ENCODE assay signal across 1 cellular context in genomic region chr16:83928341-83929055, GRCh38.
A peak's percentile ranks its signal among the peaks of the same experiment; 100 is the strongest.
TF ChIP-seq lines count a peak whose summit lies in the region.

No MANE protein-coding gene starts in this region.

TF ChIP-seq in K562, 482 proteins besides CTCF, POLR2A, EP300 and RAD21:
- TF ChIP-seq CEBPB (tag; IDR thresholded peaks at IDR 0.05) (peak; percentile 71), ZFP1 (CRISPR knock-in tag; IDR thresholded peaks at IDR 0.05) (no peak), CEBPG (CRISPR knock-in tag; IDR thresholded peaks at IDR 0.05) (no peak), CEBPG (tag; conservative IDR thresholded peaks at IDR 0.05 in 1 of 2, IDR thresholded peaks at IDR 0.05 in 1 of 2) (peak in 1 of 2 experiments; percentile 35; a peak in 1 of 4 replicates), ATF3 (IDR thresholded peaks at IDR 0.05) (peak; percentile 15; the same call in 1 of the 2 replicates), ATF3 (CRISPR knock-in tag; conservative IDR thresholded peaks at IDR 0.05) (no peak), RCOR1 (IDR thresholded peaks at IDR 0.05; ENCODE audit: borderline replicate concordance in 1 of 2, low read depth in 2 of 2, low read length in 2 of 2) (peak in 1 of 2 experiments; percentile 24; a peak in 1 of 4 replicates), KDM1A (IDR thresholded peaks at IDR 0.05) (peak; percentile 49 to 81; a peak in 3 of 4 replicates)
TF ChIP-seq in K562: peak in this region for 5.
